Comparison of ENCODE assay signal across 1 cellular context in the genomic region with DNA sequence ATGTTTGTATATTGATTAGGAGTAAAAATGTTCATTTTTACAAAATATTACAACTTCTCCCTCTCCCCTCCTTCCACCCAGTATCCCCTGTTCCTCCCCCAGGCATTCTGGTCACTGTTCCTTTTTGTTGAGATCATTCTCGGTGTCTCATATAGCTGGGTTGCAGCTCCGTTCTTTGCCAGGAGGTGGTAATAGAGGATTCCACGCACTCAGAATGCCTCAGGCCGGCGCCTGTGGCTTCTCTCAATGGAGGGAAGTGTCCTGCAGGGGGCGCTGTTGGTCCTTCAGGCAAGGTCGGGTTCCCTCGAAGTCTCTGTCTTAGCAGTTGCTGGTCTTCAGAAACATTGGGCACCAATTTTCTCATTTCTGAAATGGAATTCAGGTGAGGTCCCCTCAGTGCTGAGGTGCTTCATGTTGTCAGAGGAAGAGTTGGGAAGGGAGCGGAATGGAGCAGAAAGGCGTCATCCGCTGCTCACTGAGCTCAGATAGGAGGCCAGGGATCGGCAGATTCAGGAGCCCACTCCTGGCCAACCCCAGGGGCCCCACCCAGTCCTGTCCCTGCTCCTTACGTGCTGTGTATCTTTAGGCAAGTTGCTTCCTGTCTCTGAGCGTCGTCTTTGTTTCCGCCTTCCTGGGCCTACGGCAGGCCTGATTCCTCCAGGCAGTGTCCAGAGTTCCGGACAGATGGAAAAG.
A peak's percentile ranks its signal among the peaks of the same experiment; 100 is the strongest.
TF ChIP-seq lines count a peak whose summit lies in the region.

No MANE protein-coding gene starts in this region.

TF ChIP-seq in K562, 482 proteins besides CTCF, POLR2A, EP300 and RAD21 (continues in another document):
- TF ChIP-seq ZNF583 (CRISPR knock-in tag; IDR thresholded peaks at IDR 0.05): no peak
- TF ChIP-seq BCLAF1 (IDR thresholded peaks at IDR 0.05; ENCODE audit: borderline replicate concordance in 1 of 2, control insufficient read depth in 1 of 2, low read depth in 2 of 2, low read length in 1 of 2): no peak
- TF ChIP-seq NFE2L1 (tag; IDR thresholded peaks at IDR 0.05; ENCODE audit: borderline replicate concordance, low read depth): no peak
- no peak for TF ChIP-seq GABPB2 (CRISPR knock-in tag; conservative IDR thresholded peaks at IDR 0.05)
- no peak for TF ChIP-seq ZNF3 (CRISPR knock-in tag; IDR thresholded peaks at IDR 0.05)
- no peak for TF ChIP-seq SMAD3 (CRISPR knock-in tag; conservative IDR thresholded peaks at IDR 0.05)
- TF ChIP-seq MTA3 (IDR thresholded peaks at IDR 0.05; ENCODE audit: borderline replicate concordance): no peak
- no peak for TF ChIP-seq NCOA4 (IDR thresholded peaks at IDR 0.05; ENCODE audit: partially characterized antibody)
- TF ChIP-seq, protein P1, sequence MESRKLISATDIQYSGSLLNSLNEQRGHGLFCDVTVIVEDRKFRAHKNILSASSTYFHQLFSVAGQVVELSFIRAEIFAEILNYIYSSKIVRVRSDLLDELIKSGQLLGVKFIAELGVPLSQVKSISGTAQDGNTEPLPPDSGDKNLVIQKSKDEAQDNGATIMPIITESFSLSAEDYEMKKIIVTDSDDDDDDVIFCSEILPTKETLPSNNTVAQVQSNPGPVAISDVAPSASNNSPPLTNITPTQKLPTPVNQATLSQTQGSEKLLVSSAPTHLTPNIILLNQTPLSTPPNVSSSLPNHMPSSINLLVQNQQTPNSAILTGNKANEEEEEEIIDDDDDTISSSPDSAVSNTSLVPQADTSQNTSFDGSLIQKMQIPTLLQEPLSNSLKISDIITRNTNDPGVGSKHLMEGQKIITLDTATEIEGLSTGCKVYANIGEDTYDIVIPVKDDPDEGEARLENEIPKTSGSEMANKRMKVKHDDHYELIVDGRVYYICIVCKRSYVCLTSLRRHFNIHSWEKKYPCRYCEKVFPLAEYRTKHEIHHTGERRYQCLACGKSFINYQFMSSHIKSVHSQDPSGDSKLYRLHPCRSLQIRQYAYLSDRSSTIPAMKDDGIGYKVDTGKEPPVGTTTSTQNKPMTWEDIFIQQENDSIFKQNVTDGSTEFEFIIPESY (CRISPR knock-in tag; IDR thresholded peaks at IDR 0.05): peak; percentile 97
- TF ChIP-seq MAZ (CRISPR knock-in tag; conservative IDR thresholded peaks at IDR 0.05 in 1 of 2, IDR thresholded peaks at IDR 0.05 in 1 of 2): no peak
- TF ChIP-seq, protein P2, sequence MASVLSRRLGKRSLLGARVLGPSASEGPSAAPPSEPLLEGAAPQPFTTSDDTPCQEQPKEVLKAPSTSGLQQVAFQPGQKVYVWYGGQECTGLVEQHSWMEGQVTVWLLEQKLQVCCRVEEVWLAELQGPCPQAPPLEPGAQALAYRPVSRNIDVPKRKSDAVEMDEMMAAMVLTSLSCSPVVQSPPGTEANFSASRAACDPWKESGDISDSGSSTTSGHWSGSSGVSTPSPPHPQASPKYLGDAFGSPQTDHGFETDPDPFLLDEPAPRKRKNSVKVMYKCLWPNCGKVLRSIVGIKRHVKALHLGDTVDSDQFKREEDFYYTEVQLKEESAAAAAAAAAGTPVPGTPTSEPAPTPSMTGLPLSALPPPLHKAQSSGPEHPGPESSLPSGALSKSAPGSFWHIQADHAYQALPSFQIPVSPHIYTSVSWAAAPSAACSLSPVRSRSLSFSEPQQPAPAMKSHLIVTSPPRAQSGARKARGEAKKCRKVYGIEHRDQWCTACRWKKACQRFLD (CRISPR knock-in tag; IDR thresholded peaks at IDR 0.05): no peak
- TF ChIP-seq TBL1XR1 (IDR thresholded peaks at IDR 0.05; ENCODE audit: low read length in 2 of 2): no peak
- no peak for TF ChIP-seq SPI1 (IDR thresholded peaks at IDR 0.05; ENCODE audit: borderline replicate concordance, low read depth, low read length)
- no peak for TF ChIP-seq NCOA1 (IDR thresholded peaks at IDR 0.05; ENCODE audit: low read depth)
- TF ChIP-seq ZNF274 (IDR thresholded peaks at IDR 0.05; ENCODE audit: borderline replicate concordance, low read depth, low read length): no peak
- no peak for TF ChIP-seq ZFX (CRISPR knock-in tag; IDR thresholded peaks at IDR 0.05)
- TF ChIP-seq CREBBP (IDR thresholded peaks at IDR 0.05; ENCODE audit: low read depth, low read length): no peak
- TF ChIP-seq KDM1A (IDR thresholded peaks at IDR 0.05): no peak
- no peak for TF ChIP-seq DIDO1 (tag; IDR thresholded peaks at IDR 0.05; ENCODE audit: low read depth)
- TF ChIP-seq FOXP1 (CRISPR knock-in tag; IDR thresholded peaks at IDR 0.05): no peak
- TF ChIP-seq, protein P3, sequence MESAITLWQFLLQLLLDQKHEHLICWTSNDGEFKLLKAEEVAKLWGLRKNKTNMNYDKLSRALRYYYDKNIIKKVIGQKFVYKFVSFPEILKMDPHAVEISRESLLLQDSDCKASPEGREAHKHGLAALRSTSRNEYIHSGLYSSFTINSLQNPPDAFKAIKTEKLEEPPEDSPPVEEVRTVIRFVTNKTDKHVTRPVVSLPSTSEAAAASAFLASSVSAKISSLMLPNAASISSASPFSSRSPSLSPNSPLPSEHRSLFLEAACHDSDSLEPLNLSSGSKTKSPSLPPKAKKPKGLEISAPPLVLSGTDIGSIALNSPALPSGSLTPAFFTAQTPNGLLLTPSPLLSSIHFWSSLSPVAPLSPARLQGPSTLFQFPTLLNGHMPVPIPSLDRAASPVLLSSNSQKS (CRISPR knock-in tag; IDR thresholded peaks at IDR 0.05): no peak
- TF ChIP-seq NCOR1 (IDR thresholded peaks at IDR 0.05): no peak
- no peak for TF ChIP-seq RHOXF2B (CRISPR knock-in tag; conservative IDR thresholded peaks at IDR 0.05)
- TF ChIP-seq RBM22 (IDR thresholded peaks at IDR 0.05; ENCODE audit: low read depth, low read length, poor library complexity, severe bottlenecking): no peak
- TF ChIP-seq TRIM24 (IDR thresholded peaks at IDR 0.05): peak in 1 of 2 experiments; percentile 47; a peak in 1 of 4 replicates
- 0 out of 2 replicates have a peak, but pooled peaks have one; percentile 13 for TF ChIP-seq SMC3 (conservative IDR thresholded peaks at IDR 0.05; ENCODE audit: insufficient read depth, low read depth, low read length)
- TF ChIP-seq SMARCA4 (IDR thresholded peaks at IDR 0.05): no peak
- no peak for TF ChIP-seq GATA2 (CRISPR knock-in tag; IDR thresholded peaks at IDR 0.05)
- TF ChIP-seq E2F1 (CRISPR knock-in tag; IDR thresholded peaks at IDR 0.05): no peak
- TF ChIP-seq, protein P4, sequence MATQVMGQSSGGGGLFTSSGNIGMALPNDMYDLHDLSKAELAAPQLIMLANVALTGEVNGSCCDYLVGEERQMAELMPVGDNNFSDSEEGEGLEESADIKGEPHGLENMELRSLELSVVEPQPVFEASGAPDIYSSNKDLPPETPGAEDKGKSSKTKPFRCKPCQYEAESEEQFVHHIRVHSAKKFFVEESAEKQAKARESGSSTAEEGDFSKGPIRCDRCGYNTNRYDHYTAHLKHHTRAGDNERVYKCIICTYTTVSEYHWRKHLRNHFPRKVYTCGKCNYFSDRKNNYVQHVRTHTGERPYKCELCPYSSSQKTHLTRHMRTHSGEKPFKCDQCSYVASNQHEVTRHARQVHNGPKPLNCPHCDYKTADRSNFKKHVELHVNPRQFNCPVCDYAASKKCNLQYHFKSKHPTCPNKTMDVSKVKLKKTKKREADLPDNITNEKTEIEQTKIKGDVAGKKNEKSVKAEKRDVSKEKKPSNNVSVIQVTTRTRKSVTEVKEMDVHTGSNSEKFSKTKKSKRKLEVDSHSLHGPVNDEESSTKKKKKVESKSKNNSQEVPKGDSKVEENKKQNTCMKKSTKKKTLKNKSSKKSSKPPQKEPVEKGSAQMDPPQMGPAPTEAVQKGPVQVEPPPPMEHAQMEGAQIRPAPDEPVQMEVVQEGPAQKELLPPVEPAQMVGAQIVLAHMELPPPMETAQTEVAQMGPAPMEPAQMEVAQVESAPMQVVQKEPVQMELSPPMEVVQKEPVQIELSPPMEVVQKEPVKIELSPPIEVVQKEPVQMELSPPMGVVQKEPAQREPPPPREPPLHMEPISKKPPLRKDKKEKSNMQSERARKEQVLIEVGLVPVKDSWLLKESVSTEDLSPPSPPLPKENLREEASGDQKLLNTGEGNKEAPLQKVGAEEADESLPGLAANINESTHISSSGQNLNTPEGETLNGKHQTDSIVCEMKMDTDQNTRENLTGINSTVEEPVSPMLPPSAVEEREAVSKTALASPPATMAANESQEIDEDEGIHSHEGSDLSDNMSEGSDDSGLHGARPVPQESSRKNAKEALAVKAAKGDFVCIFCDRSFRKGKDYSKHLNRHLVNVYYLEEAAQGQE (CRISPR knock-in tag; IDR thresholded peaks at IDR 0.05; ENCODE audit: low read depth): no peak
- TF ChIP-seq ZZZ3 (IDR thresholded peaks at IDR 0.05): no peak
- no peak for TF ChIP-seq ZC3H4 (CRISPR knock-in tag; IDR thresholded peaks at IDR 0.05; ENCODE audit: borderline replicate concordance)
- peak; percentile 22; the same call in 1 of the 2 replicates for TF ChIP-seq ATF3 (IDR thresholded peaks at IDR 0.05)
- TF ChIP-seq ATF3 (CRISPR knock-in tag; conservative IDR thresholded peaks at IDR 0.05): no peak
- TF ChIP-seq SMAD4 (CRISPR knock-in tag; conservative IDR thresholded peaks at IDR 0.05): no peak
- TF ChIP-seq ZNF146 (CRISPR knock-in tag; IDR thresholded peaks at IDR 0.05; ENCODE audit: unreplicated experiment): no peak
- TF ChIP-seq GTF2F1 (IDR thresholded peaks at IDR 0.05; ENCODE audit: low read depth, low read length): no peak
